1 cellular context compared by ENCODE assay signal in the genomic region with DNA sequence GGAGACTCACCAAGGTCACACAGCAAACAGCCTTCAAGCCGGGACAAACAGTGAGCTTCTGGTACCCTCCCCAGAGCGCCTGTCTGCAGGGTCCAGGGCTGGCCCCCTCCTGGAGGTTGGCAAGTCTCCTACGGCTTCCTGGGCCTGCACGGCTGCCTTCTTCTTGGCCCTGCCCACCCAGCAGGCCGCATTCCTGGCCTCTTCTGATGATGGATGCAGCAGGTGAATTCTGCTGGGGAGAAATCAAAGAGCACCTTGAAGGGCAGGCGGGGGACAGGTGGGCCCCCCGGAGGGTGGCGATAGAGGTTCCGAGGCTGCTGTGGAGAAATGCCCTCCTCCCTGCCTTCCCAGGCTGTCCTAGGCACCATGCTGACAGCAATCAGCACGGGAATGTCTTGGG.
TF ChIP-seq lines count a peak whose summit lies in the region.

No MANE protein-coding gene starts in this region.

TF ChIP-seq in GM23338, 12 proteins besides CTCF, POLR2A, EP300 and RAD21 (continued from another document):
- TF ChIP-seq, protein P1, sequence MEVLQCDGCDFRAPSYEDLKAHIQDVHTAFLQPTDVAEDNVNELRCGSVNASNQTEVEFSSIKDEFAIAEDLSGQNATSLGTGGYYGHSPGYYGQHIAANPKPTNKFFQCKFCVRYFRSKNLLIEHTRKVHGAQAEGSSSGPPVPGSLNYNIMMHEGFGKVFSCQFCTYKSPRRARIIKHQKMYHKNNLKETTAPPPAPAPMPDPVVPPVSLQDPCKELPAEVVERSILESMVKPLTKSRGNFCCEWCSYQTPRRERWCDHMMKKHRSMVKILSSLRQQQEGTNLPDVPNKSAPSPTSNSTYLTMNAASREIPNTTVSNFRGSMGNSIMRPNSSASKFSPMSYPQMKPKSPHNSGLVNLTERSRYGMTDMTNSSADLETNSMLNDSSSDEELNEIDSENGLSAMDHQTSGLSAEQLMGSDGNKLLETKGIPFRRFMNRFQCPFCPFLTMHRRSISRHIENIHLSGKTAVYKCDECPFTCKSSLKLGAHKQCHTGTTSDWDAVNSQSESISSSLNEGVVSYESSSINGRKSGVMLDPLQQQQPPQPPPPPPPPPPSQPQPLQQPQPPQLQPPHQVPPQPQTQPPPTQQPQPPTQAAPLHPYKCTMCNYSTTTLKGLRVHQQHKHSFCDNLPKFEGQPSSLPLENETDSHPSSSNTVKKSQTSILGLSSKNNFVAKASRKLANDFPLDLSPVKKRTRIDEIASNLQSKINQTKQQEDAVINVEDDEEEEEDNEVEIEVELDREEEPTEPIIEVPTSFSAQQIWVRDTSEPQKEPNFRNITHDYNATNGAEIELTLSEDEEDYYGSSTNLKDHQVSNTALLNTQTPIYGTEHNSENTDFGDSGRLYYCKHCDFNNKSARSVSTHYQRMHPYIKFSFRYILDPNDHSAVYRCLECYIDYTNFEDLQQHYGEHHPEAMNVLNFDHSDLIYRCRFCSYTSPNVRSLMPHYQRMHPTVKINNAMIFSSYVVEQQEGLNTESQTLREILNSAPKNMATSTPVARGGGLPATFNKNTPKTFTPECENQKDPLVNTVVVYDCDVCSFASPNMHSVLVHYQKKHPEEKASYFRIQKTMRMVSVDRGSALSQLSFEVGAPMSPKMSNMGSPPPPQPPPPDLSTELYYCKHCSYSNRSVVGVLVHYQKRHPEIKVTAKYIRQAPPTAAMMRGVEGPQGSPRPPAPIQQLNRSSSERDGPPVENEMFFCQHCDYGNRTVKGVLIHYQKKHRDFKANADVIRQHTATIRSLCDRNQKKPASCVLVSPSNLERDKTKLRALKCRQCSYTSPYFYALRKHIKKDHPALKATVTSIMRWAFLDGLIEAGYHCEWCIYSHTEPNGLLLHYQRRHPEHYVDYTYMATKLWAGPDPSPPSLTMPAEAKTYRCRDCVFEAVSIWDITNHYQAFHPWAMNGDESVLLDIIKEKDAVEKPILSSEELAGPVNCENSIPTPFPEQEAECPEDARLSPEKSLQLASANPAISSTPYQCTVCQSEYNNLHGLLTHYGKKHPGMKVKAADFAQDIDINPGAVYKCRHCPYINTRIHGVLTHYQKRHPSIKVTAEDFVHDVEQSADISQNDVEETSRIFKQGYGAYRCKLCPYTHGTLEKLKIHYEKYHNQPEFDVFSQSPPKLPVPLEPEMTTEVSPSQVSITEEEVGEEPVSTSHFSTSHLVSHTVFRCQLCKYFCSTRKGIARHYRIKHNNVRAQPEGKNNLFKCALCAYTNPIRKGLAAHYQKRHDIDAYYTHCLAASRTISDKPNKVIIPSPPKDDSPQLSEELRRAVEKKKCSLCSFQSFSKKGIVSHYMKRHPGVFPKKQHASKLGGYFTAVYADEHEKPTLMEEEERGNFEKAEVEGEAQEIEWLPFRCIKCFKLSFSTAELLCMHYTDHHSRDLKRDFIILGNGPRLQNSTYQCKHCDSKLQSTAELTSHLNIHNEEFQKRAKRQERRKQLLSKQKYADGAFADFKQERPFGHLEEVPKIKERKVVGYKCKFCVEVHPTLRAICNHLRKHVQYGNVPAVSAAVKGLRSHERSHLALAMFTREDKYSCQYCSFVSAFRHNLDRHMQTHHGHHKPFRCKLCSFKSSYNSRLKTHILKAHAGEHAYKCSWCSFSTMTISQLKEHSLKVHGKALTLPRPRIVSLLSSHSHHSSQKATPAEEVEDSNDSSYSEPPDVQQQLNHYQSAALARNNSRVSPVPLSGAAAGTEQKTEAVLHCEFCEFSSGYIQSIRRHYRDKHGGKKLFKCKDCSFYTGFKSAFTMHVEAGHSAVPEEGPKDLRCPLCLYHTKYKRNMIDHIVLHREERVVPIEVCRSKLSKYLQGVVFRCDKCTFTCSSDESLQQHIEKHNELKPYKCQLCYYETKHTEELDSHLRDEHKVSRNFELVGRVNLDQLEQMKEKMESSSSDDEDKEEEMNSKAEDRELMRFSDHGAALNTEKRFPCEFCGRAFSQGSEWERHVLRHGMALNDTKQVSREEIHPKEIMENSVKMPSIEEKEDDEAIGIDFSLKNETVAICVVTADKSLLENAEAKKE (CRISPR knock-in tag; IDR thresholded peaks at IDR 0.05): no peak
- TF ChIP-seq CREB1 (CRISPR knock-in tag; IDR thresholded peaks at IDR 0.05; ENCODE audit: low read depth) (no peak), STAT1 (IDR thresholded peaks at IDR 0.05; ENCODE audit: unreplicated experiment) (no peak), POLR2AphosphoS5 (IDR thresholded peaks at IDR 0.05; ENCODE audit: low read depth) (no peak), REST (IDR thresholded peaks at IDR 0.05; ENCODE audit: unreplicated experiment) (no peak), ZNF331 (CRISPR knock-in tag; IDR thresholded peaks at IDR 0.05; ENCODE audit: low read depth) (no peak)
